19 cellular contexts compared by ENCODE assay signal in genomic region chr2:234578389-234578788, GRCh38.
A peak's percentile ranks its signal among the peaks of the same experiment; 100 is the strongest.
DNase-seq lines count a peak whose midpoint lies in the region; ATAC-seq, FAIRE-seq and TF ChIP-seq lines count a peak whose summit lies in the region.
"Had no signal": no experiment of that assay in that cellular context is flagged by ENCODE, and none has a peak within 500 bp of the region (broad histone marks: within the 10 kb centered on the region; RNA-seq: fewer than 3 reads in every experiment).

No MANE protein-coding gene starts in this region.

- peak overlapping the region; percentile 52; the same call in 1 of the 2 replicates for H3K14ac ChIP-seq in IMR-90 (replicated peaks; ENCODE audit: low read depth, low read length)

- TF ChIP-seq CTCF in IMR-90 (conservative IDR thresholded peaks at IDR 0.05; ENCODE audit: low read depth, low read length) (no peak), GM12878 (IDR thresholded peaks at IDR 0.05 in 2 of 3, conservative IDR thresholded peaks at IDR 0.05 in 1 of 3; ENCODE audit: control insufficient read depth in 2 of 3, extremely low read depth in 1 of 3, insufficient read depth in 1 of 3, low read depth in 3 of 3, low read length in 3 of 3) (no peak), keratinocyte (optimal IDR thresholded peaks at IDR 0.05 in 1 of 3, IDR thresholded peaks at IDR 0.05 in 1 of 3, conservative IDR thresholded peaks at IDR 0.05 in 1 of 3; ENCODE audit: extremely low read depth in 1 of 3, insufficient read depth in 2 of 3, low read length in 3 of 3) (no peak)

- no peak for TF ChIP-seq RAD21 in IMR-90 (IDR thresholded peaks at IDR 0.05; ENCODE audit: low read length)
- no peak for TF ChIP-seq RAD21 in GM12878 (IDR thresholded peaks at IDR 0.05; ENCODE audit: insufficient read depth, low read depth, low read length)

- H2BK15ac ChIP-seq in IMR-90 (ENCODE audit: low read depth, low read length), result no peak overlapping the region

- H3K18ac ChIP-seq in IMR-90 (ENCODE audit: low read depth, low read length), result no peak overlapping the region

- H2AK5ac ChIP-seq in IMR-90 (ENCODE audit: low read depth, low read length), result peak overlapping the region; percentile 79; the same call in 1 of the 2 replicates

- TF ChIP-seq POLR2A in GM12891 (IDR thresholded peaks at IDR 0.05; ENCODE audit: low read depth, low read length), result no peak
- no peak for TF ChIP-seq POLR2A in IMR-90 (IDR thresholded peaks at IDR 0.05; ENCODE audit: low read depth, low read length)
- no peak for TF ChIP-seq POLR2A in GM12878 (IDR thresholded peaks at IDR 0.05; ENCODE audit: low read depth, low read length)

- H3K79me2 ChIP-seq in GM12878 (ENCODE audit: control insufficient read depth, insufficient read depth, low read length) (no peaks in the 10 kb centered on the region), keratinocyte (ENCODE audit: control insufficient read depth, insufficient read depth, low read length) (no peaks in the 10 kb centered on the region)

- RAD21 ChIA-PET in GM12878 (lab: Charles Lee; ENCODE audit: unreplicated experiment), result no interaction called here

- H2AFZ ChIP-seq in IMR-90 (replicated peaks; ENCODE audit: low read length, poor library complexity), result no peak overlapping the region
- no peak overlapping the region for H2AFZ ChIP-seq in GM12878 (ENCODE audit: control insufficient read depth, low read depth, low read length)
- no peak overlapping the region for H2AFZ ChIP-seq in keratinocyte (ENCODE audit: control insufficient read depth, low read length)

- no peaks in the 10 kb centered on the region; the same call in 1 of the 2 replicates for H3K4me1 ChIP-seq in IMR-90 (ENCODE audit: control insufficient read depth, insufficient read depth, low read length)
- H3K4me1 ChIP-seq in GM12878 (ENCODE audit: control insufficient read depth, insufficient read depth, low read length), result no peaks in the 10 kb centered on the region
- no peaks in the 10 kb centered on the region for H3K4me1 ChIP-seq in keratinocyte (ENCODE audit: control insufficient read depth, extremely low read depth, insufficient read depth, low read length)

- CTCF ChIA-PET in IMR-90 (lab: Yijun Ruan, JAX) (no interaction called here), GM12878 (lab: Yijun Ruan, JAX) (no interaction called here)

- H3K23ac ChIP-seq in IMR-90 (ENCODE audit: low read depth, low read length), result no peak overlapping the region

- H3K4me3 ChIP-seq in IMR-90 (ENCODE audit: insufficient read depth, low read depth, low read length) (no peak overlapping the region), GM12878 (no peak overlapping the region), keratinocyte (ENCODE audit: control insufficient read depth in 2 of 3, extremely low read depth in 1 of 3, insufficient read depth in 2 of 3, low read depth in 1 of 3, low read length in 3 of 3) (no peak overlapping the region)
- H3K4me3 ChIP-seq: BLaER1 treated with 17β-estradiol and CSF1 and Interleukin-3, amounts not matched to agents 10 nM and 100 nM had no signal

- WGBS in IMR-90 (ENCODE audit: extremely low coverage in 2 of 2, insufficient read length in 1 of 2), 2 experiments, result 100% methylated on average over 1 of the region's 2 CpGs; no CpG with 5 or more reads in 1 of the 2 experiments
- 0% methylated on average over 2 of the region's 2 CpGs for WGBS in GM12878 (ENCODE audit: insufficient coverage, insufficient replicate concordance, low lambda C conversion rate, missing lambda C conversion rate)

- no peak overlapping the region for H3K9ac ChIP-seq in IMR-90 (ENCODE audit: low read depth, low read length)
- H3K9ac ChIP-seq in GM12878 (ENCODE audit: control insufficient read depth, insufficient read depth, low read length), result no peak overlapping the region
- H3K9ac ChIP-seq in keratinocyte (ENCODE audit: control insufficient read depth, extremely low read depth, insufficient read depth, low read length), result no peak overlapping the region
- H3K9ac ChIP-seq: BLaER1 treated with 17β-estradiol and CSF1 and Interleukin-3, amounts not matched to agents 10 nM and 100 nM had no signal

- 0 out of 2 replicates have a peak overlapping the region, but pooled peaks have one; percentile 47 for H3K4ac ChIP-seq in IMR-90 (ENCODE audit: low read depth, low read length)

- H4K91ac ChIP-seq in IMR-90 (ENCODE audit: insufficient read depth, low read depth, low read length), result no peak overlapping the region

- peaks cover 14% of the 10 kb centered on the region; the same call in 1 of the 2 replicates for H3K9me1 ChIP-seq in IMR-90 (ENCODE audit: insufficient read depth, low read length)
- H3K9me1 ChIP-seq in keratinocyte (ENCODE audit: control insufficient read depth, extremely low read depth, insufficient read depth, low read length), result no peaks in the 10 kb centered on the region

- intact Hi-C loops in IMR-90 (cut with micrococcal nuclease), result no loop called here
- intact Hi-C loops in GM12878 (cut with micrococcal nuclease; ENCODE audit: unreplicated experiment), result no loop called here

- FAIRE-seq in GM12891 (lab: Jason Lieb, UNC), result peak; percentile 38
- no peak for FAIRE-seq in GM12878 (lab: Jason Lieb, UNC)
- peak; percentile 46 for FAIRE-seq in keratinocyte (lab: Jason Lieb, UNC)
- FAIRE-seq: GM12892, GM18507 had no signal

- H4K8ac ChIP-seq in IMR-90 (ENCODE audit: low read depth in 2 of 2, low read length in 2 of 2), result no peak overlapping the region

- H3K56ac ChIP-seq in IMR-90 (ENCODE audit: extremely low read depth, insufficient read depth, low read length), result no peak overlapping the region

- POLR2A ChIA-PET in IMR-90 (lab: Charles Lee; ENCODE audit: unreplicated experiment) (no interaction called here), GM12878 (lab: Charles Lee) (no interaction called here)

- dilution Hi-C loops in IMR-90 (cut with HindIII; ENCODE audit: low sequenced_read_pairs, unreplicated experiment), result no loop called here
- dilution Hi-C loops in keratinocyte (cut with MboI; ENCODE audit: extremely low pct_ligation_motif_present, low sequenced_read_pairs), result no loop called here

- peaks cover 3% of the 10 kb centered on the region; the same call in 1 of the 2 replicates for H3K9me3 ChIP-seq in IMR-90 (ENCODE audit: control insufficient read depth, insufficient read depth, low read length)
- H3K9me3 ChIP-seq in GM12878 (replicated peaks; ENCODE audit: control insufficient read depth, insufficient read depth, low read length), result no peaks in the 10 kb centered on the region
- no peaks in the 10 kb centered on the region for H3K9me3 ChIP-seq in keratinocyte (ENCODE audit: control insufficient read depth, low read depth, low read length)

- H3K79me1 ChIP-seq in IMR-90 (ENCODE audit: low read depth in 1 of 2, low read length in 2 of 2), result no peaks in the 10 kb centered on the region

- ATAC-seq in IMR-90 (ENCODE audit: low read depth) (no peak), GM12878 (no peak), GM21423 (IDR thresholded peaks at IDR 0.05; ENCODE audit: unreplicated experiment) (no peak), HG03159 (IDR thresholded peaks at IDR 0.05; ENCODE audit: unreplicated experiment) (no peak)
- ATAC-seq: CD8-positive, alpha-beta T cell had no signal

- H3K4me2 ChIP-seq in IMR-90 (ENCODE audit: low read depth, low read length) (no peak overlapping the region), GM12878 (ENCODE audit: control insufficient read depth, insufficient read depth) (no peak overlapping the region), keratinocyte (ENCODE audit: control insufficient read depth, extremely low read depth, insufficient read depth, low read depth, low read length) (no peak overlapping the region)

- no peak overlapping the region for H2BK120ac ChIP-seq in IMR-90 (ENCODE audit: low read depth, low read length)

- no peak overlapping the region for H2AK9ac ChIP-seq in IMR-90 (replicated peaks; ENCODE audit: low read depth, low read length, poor library complexity)

- no peak overlapping the region for H3K27ac ChIP-seq in IMR-90 (ENCODE audit: insufficient read depth, low read length)
- no peak overlapping the region for H3K27ac ChIP-seq in GM12878 (ENCODE audit: control insufficient read depth, insufficient read depth)
- H3K27ac ChIP-seq in keratinocyte (ENCODE audit: control insufficient read depth, insufficient read depth, low read length), result no peak overlapping the region

- H3K27me3 ChIP-seq in IMR-90 (ENCODE audit: control insufficient read depth, insufficient read depth, low read length) (0 out of 2 replicates have a peak, but pooled peaks cover 2% of the 10 kb centered on the region), GM12878 (replicated peaks in 1 of 2; ENCODE audit: control insufficient read depth in 2 of 2, insufficient read depth in 2 of 2, low read length in 1 of 2) (no peaks in the 10 kb centered on the region; a peak in 1 of 4 replicates), keratinocyte (ENCODE audit: control insufficient read depth, extremely low read depth, insufficient read depth, low read length) (peaks cover 6% of the 10 kb centered on the region)
- H3K27me3 ChIP-seq: BLaER1 treated with 17β-estradiol and CSF1 and Interleukin-3, amounts not matched to agents 10 nM and 100 nM had no signal

- H3K36me3 ChIP-seq in IMR-90 (ENCODE audit: control insufficient read depth, insufficient read depth, low read length), result no peaks in the 10 kb centered on the region
- no peaks in the 10 kb centered on the region for H3K36me3 ChIP-seq in GM12878 (ENCODE audit: control insufficient read depth in 2 of 2, insufficient read depth in 2 of 2, low read length in 1 of 2)
- no peaks in the 10 kb centered on the region for H3K36me3 ChIP-seq in keratinocyte (ENCODE audit: control insufficient read depth in 2 of 2, extremely low read depth in 1 of 2, insufficient read depth in 2 of 2, low read length in 2 of 2)
- H3K36me3 ChIP-seq: BLaER1 treated with 17β-estradiol and CSF1 and Interleukin-3, amounts not matched to agents 10 nM and 100 nM had no signal

- BruUV-seq in IMR-90 (replicated peaks; lab: Mats Ljungman, UMichigan) (no TSS peak), GM12878 (replicated peaks; lab: Mats Ljungman, UMichigan) (no TSS peak)

- SMC1A ChIA-PET in GM12878 (lab: Charles Lee; ENCODE audit: uncharacterized antibody, unreplicated experiment), result no interaction called here

- TF ChIP-seq EP300 in GM12878 (IDR thresholded peaks at IDR 0.05; ENCODE audit: borderline replicate concordance in 1 of 2, control insufficient read depth in 1 of 2, low read depth in 2 of 2, low read length in 2 of 2), result no peak

- no peak overlapping the region; the same call in 1 of the 2 replicates for H2BK20ac ChIP-seq in IMR-90 (ENCODE audit: low read depth, low read length)

- H4K20me1 ChIP-seq in IMR-90 (ENCODE audit: insufficient read depth, low read length), result no peaks in the 10 kb centered on the region
- H4K20me1 ChIP-seq in GM12878 (ENCODE audit: control insufficient read depth, insufficient read depth), result no peaks in the 10 kb centered on the region
- no peaks in the 10 kb centered on the region for H4K20me1 ChIP-seq in keratinocyte (ENCODE audit: control insufficient read depth, extremely low read depth, insufficient read depth, low read length)
- H4K20me1 ChIP-seq: BLaER1 treated with 17β-estradiol and CSF1 and Interleukin-3, amounts not matched to agents 10 nM and 100 nM had no signal

- H4K5ac ChIP-seq in IMR-90 (ENCODE audit: low read depth, low read length), result no peak overlapping the region; the same call in 1 of the 2 replicates

- DNase-seq in GM12891 (ENCODE audit: insufficient read length, low spot score) (no peak), IMR-90 (no peak), GM12878 (ENCODE audit: low read depth, low spot score) (no peak), keratinocyte (ENCODE audit: low read depth, low spot score) (no peak), NCI-H510A treated with DMSO at 0.1 percent for 48 hours (lab: John Stamatoyannopoulos, UW) (no peak), NCI-H1417 treated with DMSO at 0.1 percent for 48 hours (lab: John Stamatoyannopoulos, UW) (no peak)
- DNase-seq: 8988T; Calu3; CD8-positive, alpha-beta T cell; DND-41; EL; GOT3; H9; KBM-7 had no signal

- H2BK5ac ChIP-seq in IMR-90 (ENCODE audit: low read depth, low read length, poor library complexity, severe bottlenecking), result peak overlapping the region; percentile 92

- in situ Hi-C loops in IMR-90 (cut with MboI; ENCODE audit: low sequenced_read_pairs) (no loop called here), GM12878 (cut with MboI) (no loop called here)
